ENCODE assay signal across 18 cellular contexts in the genomic region with DNA sequence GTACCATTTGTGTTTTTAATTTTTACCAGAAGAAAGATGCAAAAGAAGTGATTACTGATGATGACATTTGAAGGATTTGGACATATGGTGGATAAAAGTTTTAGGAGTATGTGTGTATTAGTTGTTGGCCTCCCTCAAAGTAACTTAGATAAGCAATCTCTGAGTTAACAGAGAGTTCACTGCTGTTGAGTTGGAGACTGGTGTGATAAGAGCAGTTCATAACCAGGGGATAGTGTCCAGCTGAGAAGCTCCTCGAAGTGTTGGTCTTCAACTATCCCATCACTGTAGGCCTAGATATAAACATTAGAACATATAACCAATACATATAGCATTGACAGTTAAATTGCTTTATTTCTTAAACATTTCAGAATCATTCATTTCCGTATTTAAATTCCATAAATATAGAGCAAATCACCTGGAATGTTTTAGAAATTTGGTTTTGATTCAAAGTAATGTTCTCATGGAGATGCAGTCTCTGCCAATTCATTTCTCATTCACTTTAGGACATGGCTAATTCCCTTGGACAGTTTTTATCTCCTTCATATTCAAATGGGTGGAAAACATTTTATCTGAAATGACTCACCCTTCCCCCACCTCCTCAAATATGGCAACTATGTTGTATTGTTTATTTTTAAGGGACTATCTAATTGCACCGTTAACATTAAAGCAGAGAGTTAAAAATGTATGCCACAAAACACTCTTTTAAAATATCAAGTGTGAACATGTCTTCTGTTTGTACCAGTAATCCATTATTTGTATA.
"Had no signal": no experiment of that assay in that cellular context is flagged by ENCODE, and none has a peak within 500 bp of the region (broad histone marks: within the 10 kb centered on the region; RNA-seq: fewer than 3 reads in every experiment).

No MANE protein-coding gene starts in this region.

- H2AFZ ChIP-seq: hepatocyte had no signal

- H3K4me3 Mint-ChIP-seq: dendritic cell treated with granulocyte-macrophage colony-stimulating factor and Interleukin-4, amounts not matched to agents 40 ng/mL and 50 ng/mL, for 4 days; effector memory CD8-positive, alpha-beta T cell; naive thymus-derived CD4-positive, alpha-beta T cell; nephron progenitor cell had no signal

- H3K9me3 ChIP-seq: esophagus squamous epithelium, suprapubic skin, thyroid gland, upper lobe of left lung, vagina had no signal

- H3K27me3 Mint-ChIP-seq: dendritic cell treated with granulocyte-macrophage colony-stimulating factor and Interleukin-4, amounts not matched to agents 40 ng/mL and 50 ng/mL, for 4 days; effector memory CD8-positive, alpha-beta T cell had no signal

- H3K27ac ChIP-seq: epithelial cell of prostate, esophagus squamous epithelium, foreskin keratinocyte, hepatocyte, suprapubic skin, thyroid gland, upper lobe of left lung, vagina had no signal

- H3K4me3 ChIP-seq: esophagus squamous epithelium, hepatocyte, lung, suprapubic skin, thyroid gland, upper lobe of left lung, vagina had no signal

- H3K36me3 Mint-ChIP-seq: naive thymus-derived CD4-positive, alpha-beta T cell had no signal

- H3K27me3 ChIP-seq: esophagus squamous epithelium, foreskin keratinocyte, hepatocyte, suprapubic skin, thyroid gland, upper lobe of left lung, vagina had no signal

- H3K4me2 ChIP-seq: hepatocyte had no signal

- H3K27ac Mint-ChIP-seq: dendritic cell treated with granulocyte-macrophage colony-stimulating factor and Interleukin-4, amounts not matched to agents 40 ng/mL and 50 ng/mL, for 4 days; naive thymus-derived CD4-positive, alpha-beta T cell; nephron progenitor cell had no signal

- H3K36me3 ChIP-seq: esophagus squamous epithelium, suprapubic skin, thyroid gland, upper lobe of left lung, vagina had no signal

- H3K4me1 ChIP-seq: esophagus squamous epithelium, foreskin keratinocyte, suprapubic skin, upper lobe of left lung, vagina had no signal

- DNase-seq: effector memory CD8-positive, alpha-beta T cell; esophagus squamous epithelium; foreskin keratinocyte; head of caudate nucleus; left colon; left ventricle myocardium superior; naive thymus-derived CD4-positive, alpha-beta T cell; nephron progenitor cell; stimulated activated naive CD8-positive, alpha-beta T cell treated with anti-CD3 and anti-CD28 coated beads, Interleukin-15, Interleukin-2, amounts not matched to agents 100 U/mL and 50 U/mL, for 24 hours; thyroid gland; upper lobe of left lung had no signal

- ATAC-seq: effector memory CD8-positive, alpha-beta T cell; foreskin keratinocyte; left ventricle myocardium superior; naive thymus-derived CD4-positive, alpha-beta T cell; sciatic nerve; stimulated activated naive CD8-positive, alpha-beta T cell treated with anti-CD3 and anti-CD28 coated beads, Interleukin-15, Interleukin-2, amounts not matched to agents 100 U/mL and 50 U/mL, for 24 hours had no signal

- H3K9me3 Mint-ChIP-seq: dendritic cell treated with granulocyte-macrophage colony-stimulating factor and Interleukin-4, amounts not matched to agents 40 ng/mL and 50 ng/mL, for 4 days; effector memory CD8-positive, alpha-beta T cell; naive thymus-derived CD4-positive, alpha-beta T cell; nephron progenitor cell had no signal
